In the genomic region with DNA sequence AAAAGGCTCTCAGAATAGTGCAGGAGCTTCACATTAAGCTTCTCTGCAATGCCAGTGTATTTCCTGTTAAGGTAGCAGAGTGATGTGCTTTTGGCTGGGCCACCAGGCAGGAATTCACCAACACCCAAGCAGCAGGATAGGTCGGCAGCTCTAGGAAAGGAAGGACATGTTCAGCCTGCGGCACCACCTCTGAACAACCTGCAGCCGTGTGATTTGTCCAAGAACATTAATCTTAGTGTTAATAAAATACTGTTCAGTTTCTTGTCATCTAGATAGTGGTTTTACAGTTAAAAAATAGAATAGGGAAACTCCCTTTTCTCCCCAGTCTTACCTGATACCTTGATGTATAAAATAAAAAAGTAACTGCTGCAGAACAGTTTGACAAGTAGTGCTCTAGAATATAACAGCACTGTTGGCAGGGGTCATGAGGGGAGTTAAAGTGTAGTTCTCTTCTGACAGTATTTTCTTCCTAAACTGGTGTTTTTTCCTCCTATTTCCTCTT, we compare ENCODE assay signal across 11 cellular contexts. TPM values are rescaled to one million over a fixed set of nuclear protein-coding genes. Genes with fewer than 3 reads are reported as not detected.
A peak's percentile ranks its signal among the peaks of the same experiment; 100 is the strongest.
DNase-seq lines count a peak whose midpoint lies in the region; ATAC-seq, FAIRE-seq and TF ChIP-seq lines count a peak whose summit lies in the region.
"Had no signal": no experiment of that assay in that cellular context is flagged by ENCODE, and none has a peak within 500 bp of the region (broad histone marks: within the 10 kb centered on the region; RNA-seq: fewer than 3 reads in every experiment).

No MANE protein-coding gene starts in this region.

- ATAC-seq in GM21619 (IDR thresholded peaks at IDR 0.05; ENCODE audit: unreplicated experiment) = peak; percentile 42
- ATAC-seq in GM19467 (IDR thresholded peaks at IDR 0.05; ENCODE audit: unreplicated experiment) = no peak

- no peak for TF ChIP-seq CTCF in D721Med (IDR thresholded peaks at IDR 0.05; ENCODE audit: insufficient read depth, missing control alignments)

- no peak for DNase-seq in GM18507 (ENCODE audit: extremely low spot score, insufficient read length, low read depth)
- DNase-seq in UCSD-AML1 (lab: John Stamatoyannopoulos, UW; ENCODE audit: unreplicated experiment) = peak; percentile 11
- peak; percentile 6 to 17 for DNase-seq in lung microvascular endothelial cell (ENCODE audit: low read depth in 2 of 2)
- DNase-seq in D721Med (ENCODE audit: insufficient read length, low spot score) = no peak
- DNase-seq in ureter (ENCODE audit: low spot score) = no peak
- no peak for DNase-seq in NCI-H1417 treated with DMSO at 0.1 percent for 48 hours (lab: John Stamatoyannopoulos, UW)
- DNase-seq: aorta; DMS79; stimulated activated naive CD4-positive, alpha-beta T cell had no signal

- FAIRE-seq in GM18507 (lab: Jason Lieb, UNC) (peak; percentile 58), D721Med (lab: Jason Lieb, UNC) (no peak)

RNA-seq across cellular contexts. Expression of a gene that starts 18.8 kb away (rescaled TPM):
- 11.3 and 18.3 TPM in 2 replicates for total RNA-seq in lung microvascular endothelial cell
- 84.1 TPM for total RNA-seq in ureter

Comparison
In these comparisons a context has a peak if more than half of its experiments do, and no peak if none do; other contexts are left out.
1. DNase-seq: peak in UCSD-AML1 (single experiment) and lung microvascular endothelial cell (2 of 2); none in GM18507 (single experiment), D721Med (single experiment), ureter (single experiment) and NCI-H1417 treated with DMSO at 0.1 percent for 48 hours (single experiment).